In the genomic region with DNA sequence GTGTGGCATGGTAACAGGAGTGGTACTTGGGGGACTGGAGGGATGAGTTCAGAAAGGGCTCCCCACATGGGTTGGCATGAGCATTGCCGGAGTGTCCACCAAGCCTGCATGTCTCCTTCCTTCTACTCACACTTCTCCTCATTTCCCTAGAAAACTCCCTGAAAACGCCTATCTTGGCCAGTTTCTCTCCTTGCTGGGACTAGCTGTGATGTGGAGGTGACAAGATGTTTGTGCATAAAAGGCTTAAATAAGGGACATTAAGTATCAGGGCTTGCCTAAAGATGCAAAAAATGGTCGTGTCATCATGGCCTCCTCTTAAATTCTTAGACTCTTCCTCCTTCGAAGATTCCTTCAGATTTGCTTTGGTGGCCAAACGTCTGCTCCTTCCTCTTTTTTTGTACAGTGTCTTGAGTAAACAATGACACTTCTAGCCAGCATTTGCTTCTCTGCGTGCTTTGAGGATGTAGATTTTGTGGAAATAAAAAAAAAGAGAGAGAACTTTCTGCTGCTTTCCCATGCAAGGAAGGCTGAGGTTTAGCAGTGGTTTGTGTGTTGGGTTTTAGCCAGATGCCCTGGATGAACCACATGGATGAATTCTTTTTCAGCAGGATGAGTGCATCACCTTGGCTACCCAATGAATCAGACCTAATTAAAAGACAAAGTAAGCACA, we compare ENCODE assay signal across 11 cellular contexts.
DNase-seq lines count a peak whose midpoint lies in the region; ATAC-seq and TF ChIP-seq lines count a peak whose summit lies in the region.
"Had no signal": no experiment of that assay in that cellular context is flagged by ENCODE, and none has a peak within 500 bp of the region (broad histone marks: within the 10 kb centered on the region; RNA-seq: fewer than 3 reads in every experiment).

No MANE protein-coding gene starts in this region.

- H3K4me3 ChIP-seq in osteoblast (ENCODE audit: insufficient read depth, low read length) (no peak overlapping the region), esophagus muscularis mucosa (no peak overlapping the region)

- DNase-seq in G401 (ENCODE audit: low spot score), result peak; percentile 18
- peak; percentile 97 for DNase-seq in NOMO-1 treated with DMSO at 0.1 percent for 48 hours (lab: John Stamatoyannopoulos, UW; ENCODE audit: unreplicated experiment)
- peak; percentile 65 for DNase-seq in osteoblast (ENCODE audit: insufficient read length, low spot score, missing footprints)
- no peak for DNase-seq in NCI-H510A (lab: John Stamatoyannopoulos, UW)
- no peak for DNase-seq in NCI-H2107 (lab: John Stamatoyannopoulos, UW)
- DNase-seq in esophagus muscularis mucosa (ENCODE audit: extremely low spot score), result no peak
- DNase-seq: aorta, T-cell had no signal

- ATAC-seq in GM18870 (IDR thresholded peaks at IDR 0.05; ENCODE audit: unreplicated experiment), result no peak
- ATAC-seq: T-cell had no signal

- no peaks in the 10 kb centered on the region for H3K79me2 ChIP-seq in osteoblast (ENCODE audit: insufficient read depth, low read length)

- peaks cover 93% of the 10 kb centered on the region for H3K4me1 Mint-ChIP-seq in dendritic cell treated with granulocyte-macrophage colony-stimulating factor and Interleukin-4, amounts not matched to agents 40 ng/mL and 50 ng/mL, for 4 days (ENCODE audit: low read depth)

- H4K20me1 ChIP-seq in osteoblast (ENCODE audit: insufficient read depth, low read length), result no peaks in the 10 kb centered on the region

- peak overlapping the region; percentile 53 for H3K4me3 Mint-ChIP-seq in dendritic cell treated with granulocyte-macrophage colony-stimulating factor and Interleukin-4, amounts not matched to agents 40 ng/mL and 50 ng/mL, for 4 days
- H3K4me3 Mint-ChIP-seq: mesothelial cell of epicardium, T-cell had no signal

- H3K9me3 ChIP-seq in osteoblast (ENCODE audit: low read depth, low read length), result no peaks in the 10 kb centered on the region
- H3K9me3 ChIP-seq in esophagus muscularis mucosa, result no peaks in the 10 kb centered on the region

- H3K27me3 ChIP-seq in osteoblast (ENCODE audit: insufficient read depth, low read length) (no peaks in the 10 kb centered on the region), esophagus muscularis mucosa (no peaks in the 10 kb centered on the region)

- no peak for TF ChIP-seq EP300 in esophagus muscularis mucosa (IDR thresholded peaks at IDR 0.05)

- no peak for TF ChIP-seq POLR2A in esophagus muscularis mucosa (IDR thresholded peaks at IDR 0.05; ENCODE audit: low read depth)

- 67% methylated on average over 6 of the region's 6 CpGs for WGBS in esophagus muscularis mucosa

- H2AFZ ChIP-seq in osteoblast (ENCODE audit: low read length), result peak overlapping the region; percentile 33

- H3K4me1 ChIP-seq in osteoblast (ENCODE audit: insufficient read depth, low read length) (peaks cover 53% of the 10 kb centered on the region), esophagus muscularis mucosa (peaks cover 0 to 19% (median 10%) of the 10 kb centered on the region in 4 donors)

- peak overlapping the region; percentile 95 for H3K27ac ChIP-seq in osteoblast (ENCODE audit: low read depth, low read length)
- no peak overlapping the region for H3K27ac ChIP-seq in esophagus muscularis mucosa (replicated peaks in 1 of 4)

- TF ChIP-seq CTCF in osteoblast (IDR thresholded peaks at IDR 0.05; ENCODE audit: extremely low read depth, low read depth, low read length) (peak; percentile 30), esophagus muscularis mucosa (IDR thresholded peaks at IDR 0.05) (no peak)

- H3K27ac Mint-ChIP-seq in dendritic cell treated with granulocyte-macrophage colony-stimulating factor and Interleukin-4, amounts not matched to agents 40 ng/mL and 50 ng/mL, for 4 days, result peak overlapping the region; percentile 96
- H3K27ac Mint-ChIP-seq: mesothelial cell of epicardium, T-cell had no signal

- H3K9me3 Mint-ChIP-seq in dendritic cell treated with granulocyte-macrophage colony-stimulating factor and Interleukin-4, amounts not matched to agents 40 ng/mL and 50 ng/mL, for 4 days, result no peaks in the 10 kb centered on the region
- H3K9me3 Mint-ChIP-seq: T-cell had no signal

- in situ Hi-C loops in G401 (cut with HindIII; ENCODE audit: low sequenced_read_pairs), result loop anchor here (25.0 kb wide), 1 partner anchor 112 kb away; no protein-coding TSS in a partner anchor

- H3K4me2 ChIP-seq in osteoblast (ENCODE audit: insufficient read depth, low read length), result peak overlapping the region; percentile 22

- intact Hi-C loops in dendritic cell treated with granulocyte-macrophage colony-stimulating factor and Interleukin-4, amounts not matched to agents 40 ng/mL and 50 ng/mL, for 4 days (cut with micrococcal nuclease), result no loop called here
- intact Hi-C loops in esophagus muscularis mucosa (cut with DNase I), result no loop called here

- no peaks in the 10 kb centered on the region for H3K36me3 Mint-ChIP-seq in dendritic cell treated with granulocyte-macrophage colony-stimulating factor and Interleukin-4, amounts not matched to agents 40 ng/mL and 50 ng/mL, for 4 days (ENCODE audit: low read depth)
- H3K36me3 Mint-ChIP-seq: mesothelial cell of epicardium, T-cell had no signal

- H3K27me3 Mint-ChIP-seq in dendritic cell treated with granulocyte-macrophage colony-stimulating factor and Interleukin-4, amounts not matched to agents 40 ng/mL and 50 ng/mL, for 4 days, result no peaks in the 10 kb centered on the region
- H3K27me3 Mint-ChIP-seq: T-cell had no signal

- H3K36me3 ChIP-seq in osteoblast (ENCODE audit: insufficient read depth, low read length) (no peaks in the 10 kb centered on the region), esophagus muscularis mucosa (no peaks in the 10 kb centered on the region)

Comparison
In these comparisons a context has a peak if more than half of its experiments do, and no peak if none do; other contexts are left out.
1. DNase-seq: peak in G401 (single experiment), NOMO-1 treated with DMSO at 0.1 percent for 48 hours (single experiment) and osteoblast (single experiment); none in NCI-H510A (single experiment), NCI-H2107 (single experiment) and esophagus muscularis mucosa (single experiment).